7 cellular contexts compared by ENCODE assay signal in the genomic region with DNA sequence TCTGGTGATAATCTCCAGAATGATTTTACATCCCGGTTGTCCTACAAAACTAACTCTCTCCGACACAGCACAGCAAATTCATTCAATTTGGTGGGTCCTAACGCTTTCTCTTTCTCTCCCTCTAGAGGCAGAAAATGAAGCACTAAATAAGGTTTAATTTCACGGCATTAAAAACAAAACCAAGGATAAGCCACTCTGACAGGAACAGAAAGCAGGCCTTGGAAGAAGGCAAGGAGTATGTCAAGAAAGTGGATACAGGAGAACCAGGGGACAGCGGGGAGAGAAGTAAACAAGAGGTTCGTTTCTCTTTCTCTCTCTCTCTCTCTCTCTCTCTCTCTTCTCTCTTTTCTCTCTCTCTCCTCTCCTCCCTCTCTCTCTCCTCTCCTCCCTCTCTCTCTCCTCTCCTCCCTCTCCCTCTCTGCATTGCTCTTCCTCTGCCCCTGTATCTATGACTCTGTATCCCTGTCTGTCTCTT. TPM values are rescaled to one million over a fixed set of nuclear protein-coding genes. Genes with fewer than 3 reads are reported as not detected.
DNase-seq lines count a peak whose midpoint lies in the region; ATAC-seq and TF ChIP-seq lines count a peak whose summit lies in the region.

No MANE protein-coding gene starts in this region.

- no peak for TF ChIP-seq POLR2A in tibial nerve (IDR thresholded peaks at IDR 0.05)

- POLR2A ChIA-PET in HEK293 (lab: Yijun Ruan, JAX) = no interaction called here

- H3K4me1 Mint-ChIP-seq in activated naive CD8-positive, alpha-beta T cell treated with anti-CD3 and anti-CD28 coated beads, Interleukin-2, amount 50 U/mL, for 24 hours = peaks cover 14% of the 10 kb centered on the region

- H3K4me1 ChIP-seq in HEK293 (ENCODE audit: control insufficient read depth, insufficient read depth, low read length) (peaks cover 2% of the 10 kb centered on the region; the same call in 1 of the 2 replicates), tibial nerve (peaks cover 0 to 53% (median 14%) of the 10 kb centered on the region in 4 donors)

- H3K27me3 Mint-ChIP-seq in activated naive CD8-positive, alpha-beta T cell treated with anti-CD3 and anti-CD28 coated beads, Interleukin-2, amount 50 U/mL, for 24 hours = peaks cover 57% of the 10 kb centered on the region

- H3K9me3 Mint-ChIP-seq in activated naive CD8-positive, alpha-beta T cell treated with anti-CD3 and anti-CD28 coated beads, Interleukin-2, amount 50 U/mL, for 24 hours = no peaks in the 10 kb centered on the region

- H3K27ac Mint-ChIP-seq in activated naive CD8-positive, alpha-beta T cell treated with anti-CD3 and anti-CD28 coated beads, Interleukin-2, amount 50 U/mL, for 24 hours = no peak overlapping the region

- H3K27ac ChIP-seq in HEK293 (ENCODE audit: extremely low read depth, low read depth, low read length) (no peak overlapping the region; the same call in 1 of the 2 replicates), tibial nerve (peak overlapping the region; percentile 51 to 83 (median 62))

- WGBS in tibial nerve, 2 donors = 8% methylated on average over 6 of the region's 6 CpGs

- TF ChIP-seq EP300 in tibial nerve (IDR thresholded peaks at IDR 0.05) = peak in 1 of 2 donors; percentile 43

- H3K9me3 ChIP-seq in HEK293 (ENCODE audit: control insufficient read depth, insufficient read depth, low read depth, low read length) (no peaks in the 10 kb centered on the region), tibial nerve (no peaks in the 10 kb centered on the region)

- TF ChIP-seq CTCF in HEK293 (tag by site-specific recombination; IDR thresholded peaks at IDR 0.05) (peak; percentile 42; the same call in 1 of the 2 replicates), tibial nerve (IDR thresholded peaks at IDR 0.05) (peak; percentile 39 to 71 (median 43))

- H3K27me3 ChIP-seq in tibial nerve = no peaks in the 10 kb centered on the region

- ATAC-seq in activated naive CD8-positive, alpha-beta T cell treated with anti-CD3 and anti-CD28 coated beads, Interleukin-2, amount 50 U/mL, for 24 hours = no peak
- ATAC-seq in left lobe of liver = peak; percentile 86
- no peak for ATAC-seq in GM21526 (IDR thresholded peaks at IDR 0.05; ENCODE audit: low FRiP score, unreplicated experiment)
- ATAC-seq in HG02623 (IDR thresholded peaks at IDR 0.05; ENCODE audit: unreplicated experiment) = no peak

- peak overlapping the region; percentile 35 for H3K4me3 Mint-ChIP-seq in activated naive CD8-positive, alpha-beta T cell treated with anti-CD3 and anti-CD28 coated beads, Interleukin-2, amount 50 U/mL, for 24 hours

- no peak for DNase-seq in activated naive CD8-positive, alpha-beta T cell treated with anti-CD3 and anti-CD28 coated beads, Interleukin-2, amount 50 U/mL, for 24 hours
- DNase-seq in left lobe of liver (ENCODE audit: low spot score) = no peak
- DNase-seq in tibial nerve (ENCODE audit: low spot score in 2 of 2) = no peak
- DNase-seq in activated CD4-positive, CD25-positive, alpha-beta regulatory T cell (lab: John Stamatoyannopoulos, UW) = no peak

- H3K4me3 ChIP-seq in HEK293 (ENCODE audit: low read depth, low read length) (no peak overlapping the region), tibial nerve (peak overlapping the region in 1 of 4 donors; percentile 36)

- CTCF ChIA-PET in HEK293 (lab: Yijun Ruan, JAX) = no interaction called here

- H3K36me3 Mint-ChIP-seq in activated naive CD8-positive, alpha-beta T cell treated with anti-CD3 and anti-CD28 coated beads, Interleukin-2, amount 50 U/mL, for 24 hours (ENCODE audit: low read depth) = no peaks in the 10 kb centered on the region

- H3K36me3 ChIP-seq in HEK293 (ENCODE audit: control insufficient read depth in 2 of 2, insufficient read depth in 1 of 2, low read length in 2 of 2) (no peaks in the 10 kb centered on the region), tibial nerve (no peaks in the 10 kb centered on the region)

TF ChIP-seq in HEK293, 187 proteins besides CTCF, POLR2A, EP300 and RAD21:
- TF ChIP-seq OSR2 (tag by site-specific recombination; IDR thresholded peaks at IDR 0.05) = no peak
- 0 out of 2 replicates have a peak, but pooled peaks have one; percentile 22 for TF ChIP-seq ZNF112 (tag by site-specific recombination; IDR thresholded peaks at IDR 0.05)
- TF ChIP-seq, protein P1, sequence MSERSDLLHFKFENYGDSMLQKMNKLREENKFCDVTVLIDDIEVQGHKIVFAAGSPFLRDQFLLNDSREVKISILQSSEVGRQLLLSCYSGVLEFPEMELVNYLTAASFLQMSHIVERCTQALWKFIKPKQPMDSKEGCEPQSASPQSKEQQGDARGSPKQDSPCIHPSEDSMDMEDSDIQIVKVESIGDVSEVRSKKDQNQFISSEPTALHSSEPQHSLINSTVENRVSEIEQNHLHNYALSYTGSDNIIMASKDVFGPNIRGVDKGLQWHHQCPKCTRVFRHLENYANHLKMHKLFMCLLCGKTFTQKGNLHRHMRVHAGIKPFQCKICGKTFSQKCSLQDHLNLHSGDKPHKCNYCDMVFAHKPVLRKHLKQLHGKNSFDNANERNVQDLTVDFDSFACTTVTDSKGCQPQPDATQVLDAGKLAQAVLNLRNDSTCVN (tag by site-specific recombination; optimal IDR thresholded peaks at IDR 0.05) = peak; percentile 8
- TF ChIP-seq, protein P2, sequence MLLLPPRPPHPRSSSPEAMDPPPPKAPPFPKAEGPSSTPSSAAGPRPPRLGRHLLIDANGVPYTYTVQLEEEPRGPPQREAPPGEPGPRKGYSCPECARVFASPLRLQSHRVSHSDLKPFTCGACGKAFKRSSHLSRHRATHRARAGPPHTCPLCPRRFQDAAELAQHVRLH (tag by site-specific recombination; IDR thresholded peaks at IDR 0.05) = no peak
- TF ChIP-seq, protein P3, sequence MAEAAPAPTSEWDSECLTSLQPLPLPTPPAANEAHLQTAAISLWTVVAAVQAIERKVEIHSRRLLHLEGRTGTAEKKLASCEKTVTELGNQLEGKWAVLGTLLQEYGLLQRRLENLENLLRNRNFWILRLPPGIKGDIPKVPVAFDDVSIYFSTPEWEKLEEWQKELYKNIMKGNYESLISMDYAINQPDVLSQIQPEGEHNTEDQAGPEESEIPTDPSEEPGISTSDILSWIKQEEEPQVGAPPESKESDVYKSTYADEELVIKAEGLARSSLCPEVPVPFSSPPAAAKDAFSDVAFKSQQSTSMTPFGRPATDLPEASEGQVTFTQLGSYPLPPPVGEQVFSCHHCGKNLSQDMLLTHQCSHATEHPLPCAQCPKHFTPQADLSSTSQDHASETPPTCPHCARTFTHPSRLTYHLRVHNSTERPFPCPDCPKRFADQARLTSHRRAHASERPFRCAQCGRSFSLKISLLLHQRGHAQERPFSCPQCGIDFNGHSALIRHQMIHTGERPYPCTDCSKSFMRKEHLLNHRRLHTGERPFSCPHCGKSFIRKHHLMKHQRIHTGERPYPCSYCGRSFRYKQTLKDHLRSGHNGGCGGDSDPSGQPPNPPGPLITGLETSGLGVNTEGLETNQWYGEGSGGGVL (tag by site-specific recombination; IDR thresholded peaks at IDR 0.05) = peak; percentile 72
- no peak for TF ChIP-seq ZBTB8A (tag by site-specific recombination; IDR thresholded peaks at IDR 0.05)
- TF ChIP-seq, protein P4, sequence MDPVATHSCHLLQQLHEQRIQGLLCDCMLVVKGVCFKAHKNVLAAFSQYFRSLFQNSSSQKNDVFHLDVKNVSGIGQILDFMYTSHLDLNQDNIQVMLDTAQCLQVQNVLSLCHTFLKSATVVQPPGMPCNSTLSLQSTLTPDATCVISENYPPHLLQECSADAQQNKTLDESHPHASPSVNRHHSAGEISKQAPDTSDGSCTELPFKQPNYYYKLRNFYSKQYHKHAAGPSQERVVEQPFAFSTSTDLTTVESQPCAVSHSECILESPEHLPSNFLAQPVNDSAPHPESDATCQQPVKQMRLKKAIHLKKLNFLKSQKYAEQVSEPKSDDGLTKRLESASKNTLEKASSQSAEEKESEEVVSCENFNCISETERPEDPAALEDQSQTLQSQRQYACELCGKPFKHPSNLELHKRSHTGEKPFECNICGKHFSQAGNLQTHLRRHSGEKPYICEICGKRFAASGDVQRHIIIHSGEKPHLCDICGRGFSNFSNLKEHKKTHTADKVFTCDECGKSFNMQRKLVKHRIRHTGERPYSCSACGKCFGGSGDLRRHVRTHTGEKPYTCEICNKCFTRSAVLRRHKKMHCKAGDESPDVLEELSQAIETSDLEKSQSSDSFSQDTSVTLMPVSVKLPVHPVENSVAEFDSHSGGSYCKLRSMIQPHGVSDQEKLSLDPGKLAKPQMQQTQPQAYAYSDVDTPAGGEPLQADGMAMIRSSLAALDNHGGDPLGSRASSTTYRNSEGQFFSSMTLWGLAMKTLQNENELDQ (tag by site-specific recombination; IDR thresholded peaks at IDR 0.05; ENCODE audit: low read depth) = no peak
- TF ChIP-seq ZNF324 (tag by site-specific recombination; IDR thresholded peaks at IDR 0.05) = no peak
- peak; percentile 97 for TF ChIP-seq ZNF596 (tag by site-specific recombination; IDR thresholded peaks at IDR 0.05)
- TF ChIP-seq, protein P5, sequence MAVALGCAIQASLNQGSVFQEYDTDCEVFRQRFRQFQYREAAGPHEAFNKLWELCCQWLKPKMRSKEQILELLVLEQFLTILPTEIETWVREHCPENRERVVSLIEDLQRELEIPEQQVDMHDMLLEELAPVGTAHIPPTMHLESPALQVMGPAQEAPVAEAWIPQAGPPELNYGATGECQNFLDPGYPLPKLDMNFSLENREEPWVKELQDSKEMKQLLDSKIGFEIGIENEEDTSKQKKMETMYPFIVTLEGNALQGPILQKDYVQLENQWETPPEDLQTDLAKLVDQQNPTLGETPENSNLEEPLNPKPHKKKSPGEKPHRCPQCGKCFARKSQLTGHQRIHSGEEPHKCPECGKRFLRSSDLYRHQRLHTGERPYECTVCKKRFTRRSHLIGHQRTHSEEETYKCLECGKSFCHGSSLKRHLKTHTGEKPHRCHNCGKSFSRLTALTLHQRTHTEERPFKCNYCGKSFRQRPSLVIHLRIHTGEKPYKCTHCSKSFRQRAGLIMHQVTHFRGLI (tag by site-specific recombination; IDR thresholded peaks at IDR 0.05) = no peak
- TF ChIP-seq ZNF366 (tag by site-specific recombination; conservative IDR thresholded peaks at IDR 0.05) = peak; percentile 63
- TF ChIP-seq, protein P6, sequence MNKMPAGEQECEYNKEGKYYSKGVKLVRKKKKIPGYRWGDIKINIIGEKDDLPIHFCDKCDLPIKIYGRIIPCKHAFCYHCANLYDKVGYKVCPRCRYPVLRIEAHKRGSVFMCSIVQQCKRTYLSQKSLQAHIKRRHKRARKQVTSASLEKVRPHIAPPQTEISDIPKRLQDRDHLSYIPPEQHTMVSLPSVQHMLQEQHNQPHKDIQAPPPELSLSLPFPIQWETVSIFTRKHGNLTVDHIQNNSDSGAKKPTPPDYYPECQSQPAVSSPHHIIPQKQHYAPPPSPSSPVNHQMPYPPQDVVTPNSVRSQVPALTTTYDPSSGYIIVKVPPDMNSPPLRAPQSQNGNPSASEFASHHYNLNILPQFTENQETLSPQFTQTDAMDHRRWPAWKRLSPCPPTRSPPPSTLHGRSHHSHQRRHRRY (tag by site-specific recombination; IDR thresholded peaks at IDR 0.05) = 0 out of 2 replicates have a peak, but pooled peaks have one; percentile 24
- TF ChIP-seq ZNF473 (tag by site-specific recombination; IDR thresholded peaks at IDR 0.05) = 0 out of 2 replicates have a peak, but pooled peaks have one; percentile 14
- no peak for TF ChIP-seq ZNF121 (tag by site-specific recombination; IDR thresholded peaks at IDR 0.05)

RNA-seq across cellular contexts. Expression of a gene that starts 49.8 kb away (rescaled TPM):
- total RNA-seq in left lobe of liver (0.55 TPM), tibial nerve (10 to 100 TPM; 47.4 to 76.5 (median 53.9) TPM)

Comparison
In these comparisons a context has a peak if more than half of its experiments do, and no peak if none do; other contexts are left out.
1. RNA of a gene that starts 49.8 kb away (total RNA-seq): 47.4 to 76.5 TPM in tibial nerve; 0.55 TPM in left lobe of liver (single experiment); every median in the first group is over 10 times any median in the second.